31 cellular contexts compared by ENCODE assay signal in the genomic region with DNA sequence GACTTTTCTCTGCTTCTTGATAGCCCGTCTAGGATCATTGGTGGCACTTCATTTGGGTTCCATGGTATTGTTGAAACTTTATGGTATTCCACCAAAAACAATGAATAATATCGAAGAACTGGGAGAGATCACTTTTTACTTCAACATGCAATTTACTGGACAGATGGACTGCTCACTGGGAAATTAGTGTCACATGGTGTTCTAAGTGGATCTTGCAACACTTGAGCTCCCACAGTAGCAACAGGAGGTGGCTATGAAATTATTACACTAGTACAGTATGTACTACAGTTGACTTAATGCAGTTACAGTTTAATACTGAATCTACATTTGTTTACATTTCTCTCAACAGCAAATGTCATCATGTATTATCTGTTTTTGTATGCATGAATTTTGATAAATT.
"Had no signal": no experiment of that assay in that cellular context is flagged by ENCODE, and none has a peak within 500 bp of the region (broad histone marks: within the 10 kb centered on the region; RNA-seq: fewer than 3 reads in every experiment).

No MANE protein-coding gene starts in this region.

- H3K9me3 Mint-ChIP-seq: activated CD8-positive, alpha-beta T cell treated with anti-CD3 and anti-CD28 coated beads for 36 hours; activated naive CD4-positive, alpha-beta T cell treated with anti-CD3 and anti-CD28 coated beads for 36 hours; activated naive CD4-positive, alpha-beta T cell treated with anti-CD3 and anti-CD28 coated beads, Interleukin-2, amount 50 U/mL, for 24 hours; activated T-helper 1 cell treated with anti-CD3 and anti-CD28 coated beads, Interleukin-12 subunit alpha, Interleukin-12 subunit beta, Interleukin-2, Interleukin-4 antibody, amounts not matched to agents 30 ng/mL and 10 ng/mL and 1 ng/mL, durations not matched to agents 14 hours and 24 hours and 36 hours; activated T-helper 2 cell treated with anti-CD3 and anti-CD28 coated beads, Interferon-gamma antibody, Interleukin-2, Interleukin-4, amounts not matched to agents 10 μg/mL and 5 μg/mL and 100 μg/mL, durations not matched to agents 14 hours and 24 hours and 36 hours; brain; dendritic cell treated with granulocyte-macrophage colony-stimulating factor and Interleukin-4, amounts not matched to agents 40 ng/mL and 50 ng/mL, for 4 days; endodermal cell; T-helper 2 cell treated with Interferon-gamma antibody and Interleukin-4, amounts not matched to agents 5 μg/mL and 100 μg/mL, for 36 hours had no signal

- H3K36me3 ChIP-seq: ascending aorta, breast epithelium, cardiac muscle cell, WERI-Rb-1 had no signal

- H3K27me3 ChIP-seq: ascending aorta, breast epithelium, cardiac muscle cell, dorsolateral prefrontal cortex had no signal

- H3K36me3 Mint-ChIP-seq: activated naive CD4-positive, alpha-beta T cell treated with anti-CD3 and anti-CD28 coated beads, Interleukin-2, amount 50 U/mL, for 24 hours; activated naive CD8-positive, alpha-beta T cell treated with anti-CD3 and anti-CD28 coated beads, Interleukin-2, amount 10 ng/mL, durations not matched to agents 7 days and 5 days; brain had no signal

- H3K9me3 ChIP-seq: ascending aorta, breast epithelium had no signal

- H3K4me3 ChIP-seq: ascending aorta, breast epithelium, cardiac muscle cell, coronary artery, dorsolateral prefrontal cortex had no signal

- H3K27ac ChIP-seq: ascending aorta, breast epithelium, cardiac muscle cell, coronary artery, dorsolateral prefrontal cortex, WERI-Rb-1 had no signal

- DNase-seq: activated B cell treated with CpG ODN at 0.5 μM for 24 hours; activated CD4-positive, alpha-beta T cell treated with anti-CD3 and anti-CD28 coated beads for 48 hours; activated CD4-positive, alpha-beta T cell treated with anti-CD3 and anti-CD28 coated beads, Interleukin-2, amount 50 U/mL, for 1 hour; activated CD4-positive, alpha-beta T cell treated with anti-CD3 and anti-CD28 coated beads, Interleukin-2, amount 50 U/mL, for 48 hours; activated CD8-positive, alpha-beta memory T cell treated with anti-CD3 and anti-CD28 coated beads for 24 hours; activated CD8-positive, alpha-beta T cell treated with anti-CD3 and anti-CD28 coated beads for 36 hours; activated effector memory CD4-positive, alpha-beta T cell treated with anti-CD3 and anti-CD28 coated beads, Interleukin-2, amount 50 U/mL, for 16 hours; activated naive CD4-positive, alpha-beta T cell treated with anti-CD3 and anti-CD28 coated beads for 36 hours; activated naive CD8-positive, alpha-beta T cell treated with anti-CD3 and anti-CD28 coated beads, Interleukin-2, amount 10 ng/mL, durations not matched to agents 7 days and 5 days; activated T-cell treated with anti-CD3 and anti-CD28 coated beads, Interleukin-2, amount 50 U/mL, for 48 hours; central memory CD4-positive, alpha-beta T cell; dorsolateral prefrontal cortex; effector memory CD4-positive, alpha-beta T cell; endodermal cell; foreskin fibroblast; head of caudate nucleus; T-helper 17 cell; T1000; WERI-Rb-1 had no signal

- ATAC-seq: activated CD4-positive, CD25-positive, alpha-beta regulatory T cell treated with anti-CD3 and anti-CD28 coated beads, Interleukin-2, amount 50 U/mL, for 24 hours; activated CD8-positive, alpha-beta T cell treated with anti-CD3 and anti-CD28 coated beads for 36 hours; esophagus mucosa; T-helper 17 cell had no signal

- H3K27ac Mint-ChIP-seq: activated B cell treated with CpG ODN at 0.5 μM for 24 hours; activated CD8-positive, alpha-beta T cell treated with anti-CD3 and anti-CD28 coated beads for 36 hours; activated naive CD4-positive, alpha-beta T cell treated with anti-CD3 and anti-CD28 coated beads for 36 hours; activated naive CD4-positive, alpha-beta T cell treated with anti-CD3 and anti-CD28 coated beads, Interleukin-2, amount 50 U/mL, for 24 hours; activated naive CD8-positive, alpha-beta T cell treated with anti-CD3 and anti-CD28 coated beads, Interleukin-2, amount 10 ng/mL, durations not matched to agents 7 days and 5 days; activated T-helper 1 cell treated with anti-CD3 and anti-CD28 coated beads, Interleukin-12 subunit alpha, Interleukin-12 subunit beta, Interleukin-2, Interleukin-4 antibody, amounts not matched to agents 30 ng/mL and 10 ng/mL and 1 ng/mL, durations not matched to agents 14 hours and 24 hours and 36 hours; activated T-helper 2 cell treated with anti-CD3 and anti-CD28 coated beads, Interferon-gamma antibody, Interleukin-2, Interleukin-4, amounts not matched to agents 10 μg/mL and 5 μg/mL and 100 μg/mL, durations not matched to agents 14 hours and 24 hours and 36 hours; brain; dendritic cell treated with granulocyte-macrophage colony-stimulating factor and Interleukin-4, amounts not matched to agents 40 ng/mL and 50 ng/mL, for 4 days; endodermal cell; T-helper 17 cell; T-helper 2 cell treated with Interferon-gamma antibody and Interleukin-4, amounts not matched to agents 5 μg/mL and 100 μg/mL, for 36 hours had no signal

- H3K4me1 ChIP-seq: ascending aorta, breast epithelium had no signal
